16 cellular contexts compared by ENCODE assay signal in the genomic region with DNA sequence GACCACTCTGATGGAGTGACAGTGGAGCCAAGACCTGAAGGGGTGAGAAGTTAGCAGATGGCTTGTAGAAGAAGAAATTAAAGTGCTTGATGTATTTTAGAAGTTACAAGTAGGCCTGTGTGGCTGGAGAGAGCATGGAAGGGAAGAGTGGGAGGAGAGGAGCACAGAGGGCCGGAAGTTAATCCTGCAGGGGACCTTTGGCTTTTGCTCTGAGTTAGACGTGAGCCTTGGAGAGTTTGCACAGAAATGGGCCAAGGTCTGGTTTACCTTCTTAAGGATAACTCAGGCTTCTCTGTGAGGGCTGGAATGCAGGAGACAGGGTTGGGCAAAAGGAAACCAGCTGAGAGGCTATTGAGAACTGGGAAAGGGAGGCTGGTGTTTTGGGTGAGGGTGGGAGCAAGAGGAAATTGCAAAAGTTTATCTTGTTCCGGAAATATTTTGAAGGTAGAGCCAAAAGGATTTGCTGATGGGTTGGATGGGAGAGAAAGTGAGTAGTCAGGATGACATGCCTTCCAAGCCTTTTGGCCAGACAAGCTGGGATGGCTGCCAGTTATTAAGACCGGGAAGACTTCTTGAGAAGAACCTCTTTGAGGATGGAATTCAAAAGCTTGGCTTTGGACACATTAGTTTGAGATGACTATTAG. TPM values are rescaled to one million over a fixed set of nuclear protein-coding genes. Genes with fewer than 3 reads are reported as not detected.
DNase-seq lines count a peak whose midpoint lies in the region; FAIRE-seq and TF ChIP-seq lines count a peak whose summit lies in the region.
"Had no signal": no experiment of that assay in that cellular context is flagged by ENCODE, and none has a peak within 500 bp of the region (broad histone marks: within the 10 kb centered on the region; RNA-seq: fewer than 3 reads in every experiment).

No MANE protein-coding gene starts in this region.

- H3K4me1 ChIP-seq in breast epithelium (no peaks in the 10 kb centered on the region), small intestine (ENCODE audit: control insufficient read depth in 2 of 2, insufficient read depth in 1 of 2, low read depth in 1 of 2, low read length in 1 of 2) (peaks cover 6 to 8% of the 10 kb centered on the region in 2 donors), Karpas-422 (ENCODE audit: low read length) (no peaks in the 10 kb centered on the region)

- H3K4me3 ChIP-seq in breast epithelium (no peak overlapping the region), astrocyte of the cerebellum (ENCODE audit: low read depth, low read length) (no peak overlapping the region), small intestine (ENCODE audit: low read depth in 1 of 2, low read length in 2 of 2) (no peak overlapping the region), Karpas-422 (ENCODE audit: low read length) (no peak overlapping the region)
- H3K4me3 ChIP-seq: upper lobe of left lung had no signal

- no peaks in the 10 kb centered on the region for H4K20me1 ChIP-seq in Karpas-422 (ENCODE audit: insufficient read depth, low read depth, low read length)

- H3K9me2 ChIP-seq in Karpas-422 (replicated peaks; ENCODE audit: insufficient read depth, low read length) = no peaks in the 10 kb centered on the region

- BruUV-seq in MCF 10A (replicated peaks; lab: Mats Ljungman, UMichigan) = no TSS peak

- intact Hi-C loops in MCF 10A (cut with micrococcal nuclease) = no loop called here
- intact Hi-C loops in breast epithelium (cut with DNase I; ENCODE audit: low total_unique reads) = no loop called here

- peak; percentile 96 for DNase-seq in MCF 10A (ENCODE audit: unreplicated experiment)
- DNase-seq in breast epithelium (ENCODE audit: low spot score in 2 of 2) = no peak
- DNase-seq in astrocyte of the cerebellum (ENCODE audit: low read depth) = peak; percentile 76
- peak; percentile 58 for DNase-seq in glomerular visceral epithelial cell (ENCODE audit: extremely low spot score)
- peak; percentile 66 for DNase-seq in small intestine
- DNase-seq in pons (ENCODE audit: low spot score) = no peak
- DNase-seq in Karpas-422 = no peak
- no peak for DNase-seq in NK-92 treated with Interleukin-12 subunit alpha and Interleukin-12 subunit beta, amount 100 ng/mL, for 24 hours (lab: John Stamatoyannopoulos, UW)
- DNase-seq: activated CD4-positive, alpha-beta memory T cell treated with anti-CD3 and anti-CD28 coated beads, Interleukin-2, amount 10 ng/mL, durations not matched to agents 7 days and 5 days; activated gamma-delta T cell; DMS 273 treated with DMSO at 0.1 percent for 48 hours; T-cell; upper lobe of left lung had no signal

- H2AFZ ChIP-seq in Karpas-422 (ENCODE audit: low read length) = no peak overlapping the region

- H3K36me3 Mint-ChIP-seq in MCF 10A (ENCODE audit: insufficient read depth, unreplicated experiment) = no peaks in the 10 kb centered on the region
- H3K36me3 Mint-ChIP-seq: T-cell had no signal

- CTCF ChIA-PET in MCF 10A (lab: Yijun Ruan, JAX) = interaction anchor here (1.3 kb wide), 1 partner anchor 27 kb away, joined by 4 read pairs; no protein-coding TSS in a partner anchor

- no peaks in the 10 kb centered on the region for H3K27me3 Mint-ChIP-seq in MCF 10A (ENCODE audit: insufficient read depth, unreplicated experiment)

- in situ Hi-C loops in astrocyte of the cerebellum (cut with HindIII; ENCODE audit: low sequenced_read_pairs) = no loop called here

- TF ChIP-seq CTCF in MCF 10A (IDR thresholded peaks at IDR 0.05; ENCODE audit: unreplicated experiment) (no peak), breast epithelium (IDR thresholded peaks at IDR 0.05) (no peak), astrocyte of the cerebellum (IDR thresholded peaks at IDR 0.05; ENCODE audit: low read depth, low read length, missing control alignments) (no peak)

- no peak overlapping the region for H3K4me2 ChIP-seq in Karpas-422 (ENCODE audit: low read depth, low read length, poor library complexity, severe bottlenecking)

- H3K36me3 ChIP-seq in breast epithelium (no peaks in the 10 kb centered on the region), small intestine (ENCODE audit: control insufficient read depth in 2 of 2, insufficient read depth in 2 of 2, low read length in 2 of 2) (no peaks in the 10 kb centered on the region), Karpas-422 (ENCODE audit: insufficient read depth, low read length) (no peaks in the 10 kb centered on the region)
- H3K36me3 ChIP-seq: upper lobe of left lung had no signal

- H3K9me3 ChIP-seq in breast epithelium (no peaks in the 10 kb centered on the region), small intestine (ENCODE audit: control insufficient read depth, low read depth) (no peaks in the 10 kb centered on the region), Karpas-422 (ENCODE audit: low read length) (no peaks in the 10 kb centered on the region)
- H3K9me3 ChIP-seq: upper lobe of left lung had no signal

- 44 to 51% (median 50%) methylated on average over 4 of the region's 4 CpGs for WGBS in small intestine, 3 donors

- no peak for FAIRE-seq in small intestine (lab: Jason Lieb, UNC)

- peaks cover 31% of the 10 kb centered on the region for H3K4me1 Mint-ChIP-seq in MCF 10A (ENCODE audit: insufficient read depth, unreplicated experiment)
- H3K4me1 Mint-ChIP-seq: T-cell had no signal

- peak overlapping the region; percentile 44 for H3K27ac Mint-ChIP-seq in MCF 10A (ENCODE audit: low read depth, unreplicated experiment)
- H3K27ac Mint-ChIP-seq: activated CD4-positive, alpha-beta memory T cell treated with anti-CD3 and anti-CD28 coated beads, Interleukin-2, amount 10 ng/mL, durations not matched to agents 7 days and 5 days; T-cell had no signal

- TF ChIP-seq POLR2A in breast epithelium (IDR thresholded peaks at IDR 0.05) = no peak

- H3K4me3 Mint-ChIP-seq in MCF 10A (ENCODE audit: unreplicated experiment) = no peak overlapping the region
- H3K4me3 Mint-ChIP-seq: activated CD4-positive, alpha-beta memory T cell treated with anti-CD3 and anti-CD28 coated beads, Interleukin-2, amount 10 ng/mL, durations not matched to agents 7 days and 5 days; T-cell had no signal

- no peak overlapping the region for H3K27ac ChIP-seq in breast epithelium
- H3K27ac ChIP-seq in small intestine (ENCODE audit: low read depth in 1 of 2, low read length in 1 of 2) = no peak overlapping the region
- H3K27ac ChIP-seq in Karpas-422 (ENCODE audit: low read length) = no peak overlapping the region
- H3K27ac ChIP-seq: 22Rv1, foreskin keratinocyte, upper lobe of left lung had no signal

- H3K9me3 Mint-ChIP-seq in MCF 10A (ENCODE audit: unreplicated experiment) = peaks cover 7% of the 10 kb centered on the region
- H3K9me3 Mint-ChIP-seq: activated CD4-positive, alpha-beta memory T cell treated with anti-CD3 and anti-CD28 coated beads, Interleukin-2, amount 10 ng/mL, durations not matched to agents 7 days and 5 days; T-cell had no signal

- H3K9ac ChIP-seq in Karpas-422 (ENCODE audit: low read length) = no peak overlapping the region

- POLR2A ChIA-PET in MCF 10A (lab: Yijun Ruan, JAX) = interaction anchor here (0.5 to 1.6 kb wide), 5 partner anchors 9 to 1084 kb away, joined by 3 to 5 read pairs (median 3); no protein-coding TSS in a partner anchor

- H3K27me3 ChIP-seq in breast epithelium = no peaks in the 10 kb centered on the region
- no peaks in the 10 kb centered on the region for H3K27me3 ChIP-seq in small intestine (ENCODE audit: control insufficient read depth in 2 of 2, insufficient read depth in 2 of 2, low read length in 2 of 2)
- H3K27me3 ChIP-seq in Karpas-422 (ENCODE audit: low read length) = no peaks in the 10 kb centered on the region
- H3K27me3 ChIP-seq: foreskin keratinocyte, upper lobe of left lung had no signal

- H3K79me2 ChIP-seq in Karpas-422 (ENCODE audit: low read length) = no peaks in the 10 kb centered on the region

RNA-seq across cellular contexts. Expression of gene F2RL1, which starts 17.5 kb away (rescaled TPM):
- total RNA-seq in MCF 10A (2022) (30.7 and 34.9 TPM in 2 replicates), breast epithelium (10 to 100 TPM in 1 of 3 donors, 1 to 10 TPM in 1, under 1 TPM in 1; 0.64 to 13.8 (median 5.6) TPM)
- 10 to 100 TPM; 33.0 to 38.0 (median 35.7) TPM for polyA plus RNA-seq in small intestine
- not detected in 2 replicates for total RNA-seq in Karpas-422 (2014; rRNA removed; shearing (Covaris generic); ENCODE audit: low replicate concordance)

RNA-seq across cellular contexts. Expression of gene S100Z, which starts 48.5 kb away (rescaled TPM):
- total RNA-seq in MCF 10A (2022) (not detected in 2 replicates), breast epithelium (1 to 10 TPM in 1 of 3 donors, under 1 TPM in 1, not detected in 1; 0.33 to 1.0 TPM)
- polyA plus RNA-seq in small intestine = under 1 TPM in 2 of 3 donors, not detected in 1; 0.03 to 0.54 TPM
- total RNA-seq in Karpas-422 (2014; rRNA removed; shearing (Covaris generic); ENCODE audit: low replicate concordance) = 20.4 and 22.4 TPM in 2 replicates
- total RNA-seq: foreskin keratinocyte, left lobe of liver had no signal
- polyA plus RNA-seq: foreskin keratinocyte had no signal

Comparison
In these comparisons a context has a peak if more than half of its experiments do, and no peak if none do; other contexts are left out.
1. DNase-seq: peak in MCF 10A (single experiment), astrocyte of the cerebellum (single experiment), glomerular visceral epithelial cell (single experiment) and small intestine (single experiment); none in breast epithelium (0 of 2), pons (single experiment), Karpas-422 (single experiment) and NK-92 treated with Interleukin-12 subunit alpha and Interleukin-12 subunit beta, amount 100 ng/mL, for 24 hours (single experiment).
2. RNA of gene S100Z, which starts 48.5 kb away (total RNA-seq): 20.4 to 22.4 TPM in Karpas-422; 0.33 to 1.0 TPM in breast epithelium and not detected in MCF 10A; every median in the first group is over 10 times any median in the second.